15 cellular contexts compared by ENCODE assay signal in genomic region chr2:164439885-164440284, GRCh38.
DNase-seq lines count a peak whose midpoint lies in the region.
"Had no signal": no experiment of that assay in that cellular context is flagged by ENCODE, and none has a peak within 500 bp of the region (broad histone marks: within the 10 kb centered on the region; RNA-seq: fewer than 3 reads in every experiment).

No MANE protein-coding gene starts in this region.

- peak; percentile 16 for DNase-seq in DMS53 (lab: John Stamatoyannopoulos, UW)
- DNase-seq in DMS53 treated with DMSO at 0.1 percent for 48 hours (lab: John Stamatoyannopoulos, UW; ENCODE audit: unreplicated experiment), result no peak
- peak; percentile 13 for DNase-seq in HT-29 (ENCODE audit: low spot score)
- peak; percentile 61 for DNase-seq in NCI-H748 treated with DMSO at 0.1 percent for 48 hours (lab: John Stamatoyannopoulos, UW)
- peak; percentile 12 for DNase-seq in renal cortical epithelial cell (ENCODE audit: low read depth)
- no peak for DNase-seq in NCI-H226
- DNase-seq in NCI-H1436 treated with DMSO at 0.1 percent for 48 hours (lab: John Stamatoyannopoulos, UW), result no peak
- DNase-seq: Calu3; CD8-positive, alpha-beta T cell; Kasumi-1; MV-4-11; NCI-H187; NCI-H2107; NCI-H774; SHP77 had no signal

Comparison
In these comparisons a context has a peak if more than half of its experiments do, and no peak if none do; other contexts are left out.
1. DNase-seq: peak in DMS53 (single experiment), HT-29 (single experiment), NCI-H748 treated with DMSO at 0.1 percent for 48 hours (single experiment) and renal cortical epithelial cell (single experiment); none in DMS53 treated with DMSO at 0.1 percent for 48 hours (single experiment), NCI-H226 (single experiment) and NCI-H1436 treated with DMSO at 0.1 percent for 48 hours (single experiment).